Comparison of ENCODE assay signal across 1 cellular context in genomic region chr18:57816208-57816999, GRCh38.
TF ChIP-seq lines count a peak whose summit lies in the region.

No MANE protein-coding gene starts in this region.

TF ChIP-seq in IMR-90, 13 proteins besides CTCF, POLR2A, EP300 and RAD21 (continued from another document):
- TF ChIP-seq ELK1 (IDR thresholded peaks at IDR 0.05; ENCODE audit: borderline replicate concordance, low read depth, low read length), result no peak
- no peak for TF ChIP-seq RCOR1 (IDR thresholded peaks at IDR 0.05; ENCODE audit: insufficient replicate concordance, low read length)
- TF ChIP-seq MAFK (IDR thresholded peaks at IDR 0.05; ENCODE audit: low read depth, low read length), result no peak
